In the genomic region with DNA sequence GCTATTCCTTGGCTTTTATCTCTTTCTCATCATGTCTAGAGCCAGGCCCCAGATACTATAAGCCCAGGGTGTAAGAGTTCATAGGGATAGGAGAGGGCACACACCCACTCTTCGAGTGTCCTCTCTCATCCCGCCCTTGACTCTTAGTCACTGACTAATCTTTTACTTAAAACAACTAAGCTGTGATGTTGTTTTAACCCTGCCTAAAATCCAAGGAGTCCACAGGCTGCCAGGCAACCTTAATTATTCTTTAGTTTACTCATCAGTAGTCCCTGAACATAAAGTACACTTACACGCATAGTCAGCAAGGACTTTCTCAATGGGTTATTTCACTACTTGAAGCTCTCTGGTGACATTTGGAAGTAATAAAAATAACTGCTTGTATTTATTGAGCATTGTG, we compare ENCODE assay signal across 1 cellular context.
TF ChIP-seq lines count a peak whose summit lies in the region.

No MANE protein-coding gene starts in this region.

TF ChIP-seq in HCT116, 20 proteins besides CTCF, POLR2A, EP300 and RAD21:
- TF ChIP-seq SP1 (IDR thresholded peaks at IDR 0.05; ENCODE audit: low read depth) (no peak), TCF7L2 (IDR thresholded peaks at IDR 0.05; ENCODE audit: borderline replicate concordance, extremely low read depth, insufficient read depth, insufficient read length) (no peak), ZFX (IDR thresholded peaks at IDR 0.05) (no peak), EZH2phosphoT487 (IDR thresholded peaks at IDR 0.05; ENCODE audit: borderline replicate concordance) (no peak), ELF1 (IDR thresholded peaks at IDR 0.05; ENCODE audit: borderline replicate concordance, low read depth) (no peak), JUND (IDR thresholded peaks at IDR 0.05) (no peak), SIN3A (IDR thresholded peaks at IDR 0.05; ENCODE audit: low read depth) (no peak)
- TF ChIP-seq, protein P1, sequence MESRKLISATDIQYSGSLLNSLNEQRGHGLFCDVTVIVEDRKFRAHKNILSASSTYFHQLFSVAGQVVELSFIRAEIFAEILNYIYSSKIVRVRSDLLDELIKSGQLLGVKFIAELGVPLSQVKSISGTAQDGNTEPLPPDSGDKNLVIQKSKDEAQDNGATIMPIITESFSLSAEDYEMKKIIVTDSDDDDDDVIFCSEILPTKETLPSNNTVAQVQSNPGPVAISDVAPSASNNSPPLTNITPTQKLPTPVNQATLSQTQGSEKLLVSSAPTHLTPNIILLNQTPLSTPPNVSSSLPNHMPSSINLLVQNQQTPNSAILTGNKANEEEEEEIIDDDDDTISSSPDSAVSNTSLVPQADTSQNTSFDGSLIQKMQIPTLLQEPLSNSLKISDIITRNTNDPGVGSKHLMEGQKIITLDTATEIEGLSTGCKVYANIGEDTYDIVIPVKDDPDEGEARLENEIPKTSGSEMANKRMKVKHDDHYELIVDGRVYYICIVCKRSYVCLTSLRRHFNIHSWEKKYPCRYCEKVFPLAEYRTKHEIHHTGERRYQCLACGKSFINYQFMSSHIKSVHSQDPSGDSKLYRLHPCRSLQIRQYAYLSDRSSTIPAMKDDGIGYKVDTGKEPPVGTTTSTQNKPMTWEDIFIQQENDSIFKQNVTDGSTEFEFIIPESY (IDR thresholded peaks at IDR 0.05; ENCODE audit: extremely low read depth, insufficient replicate concordance, low read length) = no peak
- TF ChIP-seq, protein P2, sequence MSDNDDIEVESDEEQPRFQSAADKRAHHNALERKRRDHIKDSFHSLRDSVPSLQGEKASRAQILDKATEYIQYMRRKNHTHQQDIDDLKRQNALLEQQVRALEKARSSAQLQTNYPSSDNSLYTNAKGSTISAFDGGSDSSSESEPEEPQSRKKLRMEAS (IDR thresholded peaks at IDR 0.05) = no peak
